In genomic region chr16:4966736-4967453, GRCh38 we compare ENCODE assay signal across 21 cellular contexts. TPM values are rescaled to one million over a fixed set of nuclear protein-coding genes. Genes with fewer than 3 reads are reported as not detected.
DNase-seq lines count a peak whose midpoint lies in the region; ATAC-seq and TF ChIP-seq lines count a peak whose summit lies in the region.
"Had no signal": no experiment of that assay in that cellular context is flagged by ENCODE, and none has a peak within 500 bp of the region (broad histone marks: within the 10 kb centered on the region; RNA-seq: fewer than 3 reads in every experiment).

No MANE protein-coding gene starts in this region.

- POLR2A ChIA-PET in PC-3 (lab: Charles Lee; ENCODE audit: unreplicated experiment), result no interaction called here

- H2BK12ac ChIP-seq in neuronal stem cell (ENCODE audit: low read length), result no peak overlapping the region

- BruUV-seq in PC-3 (replicated peaks; lab: Mats Ljungman, UMichigan), result no TSS peak

- peak overlapping the region; percentile 3 for H3K18ac ChIP-seq in neuronal stem cell (ENCODE audit: low read length)

- H3K4me3 ChIP-seq in PC-3 (ENCODE audit: low read length) (no peak overlapping the region), dorsolateral prefrontal cortex (peak overlapping the region in 1 of 59 donors; percentile 27), neuronal stem cell (ENCODE audit: low read length in 2 of 2) (no peak overlapping the region), colonic mucosa (no peak overlapping the region)
- H3K4me3 ChIP-seq: HAP-1, K562 had no signal

- peak overlapping the region; percentile 65 for H4K8ac ChIP-seq in neuronal stem cell (ENCODE audit: low read depth, low read length)

- H3K27me3 ChIP-seq in PC-3 (ENCODE audit: low read length) (no peaks in the 10 kb centered on the region), dorsolateral prefrontal cortex (no peaks in the 10 kb centered on the region), neuronal stem cell (ENCODE audit: control insufficient read depth in 3 of 3, insufficient read depth in 3 of 3, low read depth in 1 of 3, low read length in 3 of 3) (no peaks in the 10 kb centered on the region), colonic mucosa (no peaks in the 10 kb centered on the region)

- H2AK5ac ChIP-seq in neuronal stem cell (ENCODE audit: low read depth, low read length), result peak overlapping the region; percentile 94

- H3K4me1 ChIP-seq in PC-3 (ENCODE audit: insufficient read depth, low read length), result no peaks in the 10 kb centered on the region
- peaks cover 16 to 19% of the 10 kb centered on the region in 2 donors for H3K4me1 ChIP-seq in neuronal stem cell (ENCODE audit: control insufficient read depth in 2 of 2, insufficient read depth in 1 of 2, low read depth in 1 of 2, low read length in 2 of 2)
- H3K4me1 ChIP-seq in colonic mucosa, result no peaks in the 10 kb centered on the region
- H3K4me1 ChIP-seq: HAP-1 had no signal

- no peak overlapping the region for H3K9ac ChIP-seq in PC-3 (ENCODE audit: low read length)
- H3K9ac ChIP-seq in neuronal stem cell (ENCODE audit: low read depth, low read length, poor library complexity), result no peak overlapping the region
- H3K9ac ChIP-seq in colonic mucosa (ENCODE audit: low read depth in 2 of 2, low read length in 2 of 2), result no peak overlapping the region

- no peaks in the 10 kb centered on the region for H3K79me1 ChIP-seq in neuronal stem cell (ENCODE audit: low read depth, low read length)

- no peaks in the 10 kb centered on the region for H3K79me2 ChIP-seq in PC-3 (ENCODE audit: low read length)

- no peak overlapping the region for H2BK120ac ChIP-seq in neuronal stem cell (ENCODE audit: low read depth, low read length)

- H3F3A ChIP-seq in PC-3 (ENCODE audit: low read length, unreplicated experiment), result no peaks in the 10 kb centered on the region

- H3K36me3 ChIP-seq in PC-3 (ENCODE audit: low read depth, low read length), result no peaks in the 10 kb centered on the region
- H3K36me3 ChIP-seq in neuronal stem cell (replicated peaks in 1 of 2; ENCODE audit: control insufficient read depth in 2 of 2, insufficient read depth in 2 of 2, low read length in 2 of 2), result no peaks in the 10 kb centered on the region
- H3K36me3 ChIP-seq in colonic mucosa, result no peaks in the 10 kb centered on the region
- H3K36me3 ChIP-seq: HAP-1 had no signal

- no peak overlapping the region for H3K23ac ChIP-seq in neuronal stem cell (ENCODE audit: low read depth, low read length, poor library complexity)

- no peak overlapping the region for H2AFZ ChIP-seq in PC-3 (ENCODE audit: low read length)
- no peak overlapping the region for H2AFZ ChIP-seq in neuronal stem cell (ENCODE audit: low read length)

- WGBS in neuronal stem cell (ENCODE audit: extremely low coverage in 2 of 2, insufficient read length in 2 of 2, insufficient replicate concordance in 1 of 2), 2 donors, result no CpG with 5 or more reads among the region's 10 CpGs

- no peak overlapping the region for H2BK5ac ChIP-seq in neuronal stem cell (ENCODE audit: low read length)

- H4K91ac ChIP-seq in neuronal stem cell (ENCODE audit: low read depth, low read length, poor library complexity), result no peak overlapping the region

- CTCF ChIA-PET in PC-3 (lab: Charles Lee), result no interaction called here

- ATAC-seq in PC-3, result peak; percentile 87
- ATAC-seq: K562 had no signal

- no peak overlapping the region for H3K4me2 ChIP-seq in PC-3 (ENCODE audit: low read length)
- H3K4me2 ChIP-seq in neuronal stem cell (ENCODE audit: insufficient read depth, low read length, poor library complexity, severe bottlenecking), result no peak overlapping the region

- H4K20me1 ChIP-seq in PC-3 (ENCODE audit: low read length), result no peaks in the 10 kb centered on the region

- TF ChIP-seq CTCF in PC-3 (conservative IDR thresholded peaks at IDR 0.05; ENCODE audit: low read depth, low read length) (no peak), dorsolateral prefrontal cortex (IDR thresholded peaks at IDR 0.05 in 54 of 56, conservative IDR thresholded peaks at IDR 0.05 in 2 of 56; ENCODE audit: low read depth in 1 of 56, partially characterized antibody in 56 of 56) (no peak), colonic mucosa (IDR thresholded peaks at IDR 0.05) (no peak)

- H3K9me3 ChIP-seq in PC-3 (ENCODE audit: low read length) (no peaks in the 10 kb centered on the region), neuronal stem cell (replicated peaks in 1 of 2; ENCODE audit: control insufficient read depth in 2 of 2, insufficient read depth in 1 of 2, low read depth in 1 of 2, low read length in 2 of 2) (no peaks in the 10 kb centered on the region), colonic mucosa (no peaks in the 10 kb centered on the region)
- H3K9me3 ChIP-seq: HAP-1 had no signal

- H3K9me2 ChIP-seq in PC-3 (replicated peaks; ENCODE audit: low read length), result no peaks in the 10 kb centered on the region

- H2BK15ac ChIP-seq in neuronal stem cell (ENCODE audit: low read length), result no peak overlapping the region

- no peak overlapping the region for H3K4ac ChIP-seq in neuronal stem cell (ENCODE audit: low read length)

- no peak overlapping the region for H3K27ac ChIP-seq in PC-3 (ENCODE audit: low read length)
- peak overlapping the region in 58 of 59 donors; percentile 13 to 100 (median 75) for H3K27ac ChIP-seq in dorsolateral prefrontal cortex
- no peak overlapping the region for H3K27ac ChIP-seq in neuronal stem cell (replicated peaks; ENCODE audit: low read length)
- no peak overlapping the region for H3K27ac ChIP-seq in colonic mucosa
- H3K27ac ChIP-seq: HL-60, RWPE1 had no signal

- intact Hi-C loops in PC-3 (cut with micrococcal nuclease) (loop anchor here (5.0 kb wide), 1 partner anchor 55 kb away; no protein-coding TSS in a partner anchor), dorsolateral prefrontal cortex (cut with DNase I) (no loop called here), colonic mucosa (cut with DNase I) (loop anchor here (10.0 kb wide), 1 partner anchor 108 kb away; the partner anchor contains the start of gene ALG1)

- H3K14ac ChIP-seq in neuronal stem cell (ENCODE audit: low read length), result no peak overlapping the region

- DNase-seq in PC-3, result peak; percentile 25
- peak in 1 of 10 donors; percentile 12 for DNase-seq in dorsolateral prefrontal cortex
- DNase-seq in neuronal stem cell (ENCODE audit: low spot score), result no peak
- DNase-seq in superior temporal gyrus (ENCODE audit: extremely low spot score), result peak; percentile 29
- no peak for DNase-seq in iPS-NIHi7 (ENCODE audit: extremely low spot score)
- DNase-seq in activated CD4-positive, alpha-beta T cell treated with anti-CD3 and anti-CD28 coated beads for 1 hour, result no peak
- no peak for DNase-seq in colonic mucosa
- DNase-seq in DMS153 (lab: John Stamatoyannopoulos, UW), result no peak
- DNase-seq: AML-193; EL; MV-4-11; NCI-H1436; NCI-H2029; NCI-H2171; NCI-H446 treated with DMSO at 0.1 percent for 48 hours; NK-92 treated with Interleukin-12 subunit alpha and Interleukin-12 subunit beta, amount 100 ng/mL, for 24 hours had no signal

RNA-seq across cellular contexts. Expression of gene SEC14L5, which starts 8.8 kb away (rescaled TPM):
- not detected in 2 replicates for total RNA-seq in PC-3 (2014; rRNA removed)
- 100 to 1,000 TPM in 6 of 120 experiments, 10 to 100 TPM in 114; 34.5 to 145 (median 61.7) TPM for total RNA-seq in dorsolateral prefrontal cortex
- 0.11 TPM for polyA plus RNA-seq in neuronal stem cell (2013, experiment 1 of 2)
- 0.08 TPM for polyA plus RNA-seq in neuronal stem cell (2013, experiment 2 of 2)
- total RNA-seq in colonic mucosa, result 1 to 10 TPM in 1 of 2 donors, under 1 TPM in 1; 0.59 to 1.8 TPM
- total RNA-seq: K562, OCI-LY7 had no signal

RNA-seq across cellular contexts. Expression of gene PPL, which starts 29.9 kb away (rescaled TPM):
- total RNA-seq in PC-3 (2014; rRNA removed) (18.8 and 22.8 TPM in 2 replicates), dorsolateral prefrontal cortex (10 to 100 TPM in 115 of 120 experiments, 1 to 10 TPM in 5; 6.5 to 31.8 (median 19.5) TPM), colonic mucosa (10 to 100 TPM; 11.5 to 14.1 TPM)
- 0.82 TPM for polyA plus RNA-seq in neuronal stem cell (2013, experiment 1 of 2)
- 0.98 TPM for polyA plus RNA-seq in neuronal stem cell (2013, experiment 2 of 2)
- total RNA-seq: OCI-LY7 had no signal

Comparison
In these comparisons a context has a peak if more than half of its experiments do, and no peak if none do; other contexts are left out.
1. DNase-seq: peak in PC-3 (single experiment) and superior temporal gyrus (single experiment); none in neuronal stem cell (single experiment), iPS-NIHi7 (single experiment), activated CD4-positive, alpha-beta T cell treated with anti-CD3 and anti-CD28 coated beads for 1 hour (single experiment), colonic mucosa (single experiment) and DMS153 (single experiment).
2. H3K27ac ChIP-seq: peak in dorsolateral prefrontal cortex (58 of 59); none in PC-3 (single experiment), neuronal stem cell (single experiment) and colonic mucosa (single experiment).
3. RNA of gene SEC14L5, which starts 8.8 kb away (total RNA-seq): 34.5 to 145 TPM in dorsolateral prefrontal cortex; 0.59 to 1.8 TPM in colonic mucosa and not detected in PC-3; every median in the first group is over 10 times any median in the second.
4. intact Hi-C loops: an anchor here in PC-3 (5.0 kb wide) and colonic mucosa (10.0 kb wide); none called in dorsolateral prefrontal cortex.